ENCODE assay signal across 14 cellular contexts in the genomic region with DNA sequence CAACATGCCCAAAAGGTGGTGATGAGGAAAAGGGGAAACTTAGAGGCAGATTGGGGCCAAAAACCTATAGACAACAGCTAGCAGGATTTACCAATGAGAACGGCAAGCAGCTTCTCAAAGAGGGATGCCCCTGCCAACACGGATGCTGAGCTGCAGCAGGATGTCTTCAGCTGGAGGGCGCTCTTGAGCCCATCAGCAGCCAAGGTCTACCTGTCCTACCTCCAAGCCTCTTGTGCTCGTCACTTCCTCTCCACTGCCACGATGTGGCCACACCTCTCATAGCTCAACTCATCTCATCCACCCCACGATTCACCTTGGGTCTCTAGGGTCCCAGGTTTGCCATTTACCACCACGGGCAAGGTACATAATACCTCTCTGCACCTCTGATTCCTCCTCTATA. TPM values are rescaled to one million over a fixed set of nuclear protein-coding genes. Genes with fewer than 3 reads are reported as not detected.
DNase-seq lines count a peak whose midpoint lies in the region; ATAC-seq and TF ChIP-seq lines count a peak whose summit lies in the region.
"Had no signal": no experiment of that assay in that cellular context is flagged by ENCODE, and none has a peak within 500 bp of the region (broad histone marks: within the 10 kb centered on the region; RNA-seq: fewer than 3 reads in every experiment).

No MANE protein-coding gene starts in this region.

- dilution Hi-C loops in IMR-90 (cut with HindIII; ENCODE audit: low sequenced_read_pairs, unreplicated experiment) = no loop called here

- H3K27ac ChIP-seq in C4-2B = peak overlapping the region; percentile 98
- H3K27ac ChIP-seq in IMR-90 (ENCODE audit: insufficient read depth, low read length) = no peak overlapping the region
- H3K27ac ChIP-seq in mesendoderm (ENCODE audit: low read depth, low read length) = no peak overlapping the region
- H3K27ac ChIP-seq: BLaER1, KMS-11 had no signal

- no peaks in the 10 kb centered on the region for H3K9me3 ChIP-seq in IMR-90 (ENCODE audit: control insufficient read depth, insufficient read depth, low read length)
- H3K9me3 ChIP-seq: BLaER1, upper lobe of left lung had no signal

- intact Hi-C loops in IMR-90 (cut with micrococcal nuclease) = no loop called here
- intact Hi-C loops in MCF 10A (cut with micrococcal nuclease) = no loop called here

- H3K79me1 ChIP-seq in IMR-90 (ENCODE audit: low read depth in 1 of 2, low read length in 2 of 2) (peaks cover 36 to 97% of the 10 kb centered on the region in 2 experiments), mesendoderm (ENCODE audit: low read length) (peaks cover 37% of the 10 kb centered on the region)

- ATAC-seq in IMR-90 (ENCODE audit: low read depth) = no peak
- ATAC-seq in GM19328 (IDR thresholded peaks at IDR 0.05; ENCODE audit: unreplicated experiment) = no peak
- ATAC-seq: GM12878, Panc1 had no signal

- peaks cover 97% of the 10 kb centered on the region for H3K79me2 ChIP-seq in mesendoderm (ENCODE audit: control insufficient read depth, insufficient read depth, low read length)

- no peak overlapping the region for H3K56ac ChIP-seq in IMR-90 (ENCODE audit: extremely low read depth, insufficient read depth, low read length)
- no peak overlapping the region for H3K56ac ChIP-seq in mesendoderm (ENCODE audit: low read length)

- in situ Hi-C loops in IMR-90 (cut with MboI; ENCODE audit: low sequenced_read_pairs) = no loop called here

- no peak overlapping the region for H3K14ac ChIP-seq in IMR-90 (replicated peaks; ENCODE audit: low read depth, low read length)

- H2BK120ac ChIP-seq in IMR-90 (ENCODE audit: low read depth, low read length) (no peak overlapping the region), mesendoderm (ENCODE audit: low read depth, low read length) (no peak overlapping the region)

- POLR2A ChIA-PET in IMR-90 (lab: Charles Lee; ENCODE audit: unreplicated experiment) (no interaction called here), MCF 10A (lab: Yijun Ruan, JAX) (interaction anchor here (0.6 to 20.5 kb wide), 7 partner anchors 9 to 53 kb away, joined by 3 to 903 read pairs (median 4); no protein-coding TSS in a partner anchor)
- POLR2A ChIA-PET in activated CD4-positive, alpha-beta T cell treated with anti-CD3 and anti-CD28 coated beads, Interleukin-2, amount 10 ng/mL, durations not matched to agents 7 days and 5 days (lab: Charles Lee) = no interaction called here

- no peak overlapping the region for H3K23ac ChIP-seq in IMR-90 (ENCODE audit: low read depth, low read length)
- H3K23ac ChIP-seq in mesendoderm (ENCODE audit: low read length) = no peak overlapping the region

- no peak overlapping the region for H3K27ac Mint-ChIP-seq in MCF 10A (ENCODE audit: low read depth, unreplicated experiment)
- no peak overlapping the region for H3K27ac Mint-ChIP-seq in activated CD4-positive, alpha-beta T cell treated with anti-CD3 and anti-CD28 coated beads, Interleukin-2, amount 10 ng/mL, durations not matched to agents 7 days and 5 days

- H2AFZ ChIP-seq in IMR-90 (replicated peaks; ENCODE audit: low read length, poor library complexity) = no peak overlapping the region

- 73% methylated on average over 7 of the region's 7 CpGs; no CpG with 5 or more reads in 1 of the 2 experiments for WGBS in IMR-90 (ENCODE audit: extremely low coverage in 2 of 2, insufficient read length in 1 of 2), 2 experiments
- WGBS in mesendoderm (ENCODE audit: extremely low coverage, insufficient coverage, low lambda C conversion rate) = no CpG with 5 or more reads among the region's 7 CpGs

- H3K27me3 ChIP-seq in IMR-90 (ENCODE audit: control insufficient read depth, insufficient read depth, low read length) (no peaks in the 10 kb centered on the region), mesendoderm (ENCODE audit: insufficient read depth, low read length, poor library complexity) (no peaks in the 10 kb centered on the region)
- H3K27me3 ChIP-seq: BLaER1, upper lobe of left lung had no signal

- no peak overlapping the region for H2BK15ac ChIP-seq in IMR-90 (ENCODE audit: low read depth, low read length)
- no peak overlapping the region for H2BK15ac ChIP-seq in mesendoderm (replicated peaks; ENCODE audit: low read depth)

- H4K5ac ChIP-seq in IMR-90 (ENCODE audit: low read depth, low read length) (no peak overlapping the region), mesendoderm (ENCODE audit: low read length) (no peak overlapping the region)

- H2BK5ac ChIP-seq in IMR-90 (ENCODE audit: low read depth, low read length, poor library complexity, severe bottlenecking) = no peak overlapping the region
- no peak overlapping the region for H2BK5ac ChIP-seq in mesendoderm (ENCODE audit: low read length)

- H4K91ac ChIP-seq in IMR-90 (ENCODE audit: insufficient read depth, low read depth, low read length) = no peak overlapping the region

- H3K9me1 ChIP-seq in IMR-90 (ENCODE audit: insufficient read depth, low read length) = peaks cover 55% of the 10 kb centered on the region

- H3K36me3 ChIP-seq in IMR-90 (ENCODE audit: control insufficient read depth, insufficient read depth, low read length) (no peaks in the 10 kb centered on the region), mesendoderm (ENCODE audit: control insufficient read depth, insufficient read depth, low read length) (no peaks in the 10 kb centered on the region)
- H3K36me3 ChIP-seq: BLaER1, upper lobe of left lung had no signal

- H4K20me1 ChIP-seq in IMR-90 (ENCODE audit: insufficient read depth, low read length) = peaks cover 98% of the 10 kb centered on the region

- no peak for DNase-seq in IMR-90
- DNase-seq in MCF 10A (ENCODE audit: unreplicated experiment) = no peak
- peak; percentile 94 for DNase-seq in mesendoderm
- DNase-seq in GOT3 (lab: John Stamatoyannopoulos, UW) = no peak
- no peak for DNase-seq in activated CD4-positive, alpha-beta T cell treated with anti-CD3 and anti-CD28 coated beads, Interleukin-2, amount 10 ng/mL, durations not matched to agents 7 days and 5 days
- DNase-seq in SKM-1 treated with dmso at 0.1 percent for 144 hours (lab: John Stamatoyannopoulos, UW; ENCODE audit: unreplicated experiment) = no peak
- DNase-seq: NCI-H2107 had no signal

- H3K18ac ChIP-seq in IMR-90 (ENCODE audit: low read depth, low read length) (no peak overlapping the region), mesendoderm (ENCODE audit: low read length) (no peak overlapping the region)

- CTCF ChIA-PET in IMR-90 (lab: Yijun Ruan, JAX) (no interaction called here), MCF 10A (lab: Yijun Ruan, JAX) (interaction anchor here (0.6 to 2.2 kb wide), 10 partner anchors 9 to 52 kb away, joined by 3 to 8 read pairs (median 6); no protein-coding TSS in a partner anchor)
- CTCF ChIA-PET in activated CD4-positive, alpha-beta T cell treated with anti-CD3 and anti-CD28 coated beads, Interleukin-2, amount 10 ng/mL, durations not matched to agents 7 days and 5 days (lab: Charles Lee) = interaction anchor here (0.6 to 1.5 kb wide), 4 partner anchors 8 to 120 kb away, joined by 3 to 4 read pairs (median 3); no protein-coding TSS in a partner anchor

- H3K4me3 ChIP-seq in IMR-90 (ENCODE audit: insufficient read depth, low read depth, low read length) (no peak overlapping the region), mesendoderm (ENCODE audit: low read length) (no peak overlapping the region)
- H3K4me3 ChIP-seq: BLaER1, GM12878, upper lobe of left lung had no signal

- TF ChIP-seq CTCF in C4-2B (conservative IDR thresholded peaks at IDR 0.05) = no peak
- TF ChIP-seq CTCF in IMR-90 (conservative IDR thresholded peaks at IDR 0.05; ENCODE audit: low read depth, low read length) = 0 out of 2 replicates have a peak, but pooled peaks have one; percentile 1
- TF ChIP-seq CTCF in MCF 10A (IDR thresholded peaks at IDR 0.05; ENCODE audit: unreplicated experiment) = no peak

- BruUV-seq in IMR-90 (replicated peaks; lab: Mats Ljungman, UMichigan) = no TSS peak
- BruUV-seq in MCF 10A (replicated peaks; lab: Mats Ljungman, UMichigan) = no TSS peak

- H3K9me3 Mint-ChIP-seq in MCF 10A (ENCODE audit: unreplicated experiment) = no peaks in the 10 kb centered on the region
- no peaks in the 10 kb centered on the region for H3K9me3 Mint-ChIP-seq in activated CD4-positive, alpha-beta T cell treated with anti-CD3 and anti-CD28 coated beads, Interleukin-2, amount 10 ng/mL, durations not matched to agents 7 days and 5 days

- H4K8ac ChIP-seq in IMR-90 (ENCODE audit: low read depth in 2 of 2, low read length in 2 of 2) = no peak overlapping the region
- H4K8ac ChIP-seq in mesendoderm (ENCODE audit: low read depth, low read length) = no peak overlapping the region

- no peak overlapping the region for H3K9ac ChIP-seq in IMR-90 (ENCODE audit: low read depth, low read length)
- H3K9ac ChIP-seq in mesendoderm (ENCODE audit: low read length) = no peak overlapping the region
- H3K9ac ChIP-seq: BLaER1, KMS-11 had no signal

- TF ChIP-seq POLR2A in IMR-90 (IDR thresholded peaks at IDR 0.05; ENCODE audit: low read depth, low read length) = no peak

- H3K4me2 ChIP-seq in IMR-90 (ENCODE audit: low read depth, low read length) (no peak overlapping the region), mesendoderm (ENCODE audit: low read length) (no peak overlapping the region)
- H3K4me2 ChIP-seq: BLaER1, KMS-11 had no signal

- H3K4me1 ChIP-seq in IMR-90 (ENCODE audit: control insufficient read depth, insufficient read depth, low read length) = peaks cover 17% of the 10 kb centered on the region
- H3K4me1 ChIP-seq in mesendoderm (ENCODE audit: control insufficient read depth, low read depth, low read length) = peaks cover 37% of the 10 kb centered on the region

- no peaks in the 10 kb centered on the region for H3K27me3 Mint-ChIP-seq in MCF 10A (ENCODE audit: insufficient read depth, unreplicated experiment)
- H3K27me3 Mint-ChIP-seq in activated CD4-positive, alpha-beta T cell treated with anti-CD3 and anti-CD28 coated beads, Interleukin-2, amount 10 ng/mL, durations not matched to agents 7 days and 5 days = no peaks in the 10 kb centered on the region

- peaks cover 82% of the 10 kb centered on the region for H3K36me3 Mint-ChIP-seq in MCF 10A (ENCODE audit: insufficient read depth, unreplicated experiment)
- no peaks in the 10 kb centered on the region for H3K36me3 Mint-ChIP-seq in activated CD4-positive, alpha-beta T cell treated with anti-CD3 and anti-CD28 coated beads, Interleukin-2, amount 10 ng/mL, durations not matched to agents 7 days and 5 days (ENCODE audit: low read depth)

- H2BK20ac ChIP-seq in IMR-90 (ENCODE audit: low read depth, low read length) = no peak overlapping the region

- H3K4me3 Mint-ChIP-seq in MCF 10A (ENCODE audit: unreplicated experiment) = peak overlapping the region; percentile 57
- H3K4me3 Mint-ChIP-seq in activated CD4-positive, alpha-beta T cell treated with anti-CD3 and anti-CD28 coated beads, Interleukin-2, amount 10 ng/mL, durations not matched to agents 7 days and 5 days = no peak overlapping the region

- no peak for TF ChIP-seq RAD21 in IMR-90 (IDR thresholded peaks at IDR 0.05; ENCODE audit: low read length)

- peaks cover 80% of the 10 kb centered on the region for H3K4me1 Mint-ChIP-seq in MCF 10A (ENCODE audit: insufficient read depth, unreplicated experiment)
- no peaks in the 10 kb centered on the region for H3K4me1 Mint-ChIP-seq in activated CD4-positive, alpha-beta T cell treated with anti-CD3 and anti-CD28 coated beads, Interleukin-2, amount 10 ng/mL, durations not matched to agents 7 days and 5 days

- H2AK9ac ChIP-seq in IMR-90 (replicated peaks; ENCODE audit: low read depth, low read length, poor library complexity) = peak overlapping the region; percentile 83

- H2AK5ac ChIP-seq in IMR-90 (ENCODE audit: low read depth, low read length) = no peak overlapping the region
- no peak overlapping the region for H2AK5ac ChIP-seq in mesendoderm (ENCODE audit: low read length)

- H3K4ac ChIP-seq in IMR-90 (ENCODE audit: low read depth, low read length) = no peak overlapping the region
- H3K4ac ChIP-seq in mesendoderm (ENCODE audit: low read depth, low read length) = no peak overlapping the region

RNA-seq across cellular contexts. Expression of gene DLG5, which starts 36.5 kb away (rescaled TPM):
- total RNA-seq in IMR-90 (2012; rRNA removed) (12.7 and 14.7 TPM in 2 replicates), MCF 10A (2022) (126 and 127 TPM in 2 replicates)
- 28.6 and 28.7 TPM in 2 replicates for polyA plus RNA-seq in IMR-90 (2012; rRNA removed)
- polyA plus RNA-seq in IMR-90 (2012; cell fraction: cytosol; rRNA removed) = 20.6 and 27.7 TPM in 2 replicates
- polyA plus RNA-seq in IMR-90 (2012; cell fraction: nucleus; rRNA removed; ENCODE audit: low replicate concordance) = 59.2 and 67.7 TPM in 2 replicates
- polyA plus RNA-seq in mesendoderm (2013, experiment 1 of 2) = 58.5 TPM
- 57.0 TPM for polyA plus RNA-seq in mesendoderm (2013, experiment 2 of 2)
- 1 to 10 TPM; 2.8 to 2.9 TPM for total RNA-seq in activated CD4-positive, alpha-beta T cell treated with anti-CD3 and anti-CD28 coated beads, Interleukin-2, amount 10 ng/mL, durations not matched to agents 7 days and 5 days
